In the genomic region with DNA sequence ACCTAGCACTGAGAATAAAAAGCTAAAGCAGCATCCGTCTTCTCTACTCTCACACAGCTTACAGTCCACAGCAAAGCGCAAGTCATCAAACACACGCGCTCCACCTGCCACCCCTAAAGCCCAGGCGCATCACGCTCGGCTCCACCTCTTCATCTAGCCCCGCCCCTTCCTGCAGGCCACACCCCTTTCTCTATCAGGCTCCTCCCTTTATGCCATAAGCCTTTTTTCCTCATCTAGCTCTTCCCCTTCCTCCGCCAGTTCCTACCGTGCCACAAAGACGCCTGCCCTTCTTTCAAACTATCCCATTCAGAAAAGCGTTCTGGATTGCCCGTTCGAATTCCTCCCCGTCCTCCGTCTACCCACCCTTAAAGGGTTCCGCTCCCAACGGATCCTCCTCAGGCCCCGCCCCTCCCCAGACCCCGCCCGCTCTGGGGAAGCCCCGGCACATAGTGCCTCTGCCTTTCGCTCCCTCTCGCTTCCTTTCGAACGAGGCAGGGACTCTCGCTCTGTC, we compare ENCODE assay signal across 8 cellular contexts.
DNase-seq lines count a peak whose midpoint lies in the region; ATAC-seq and TF ChIP-seq lines count a peak whose summit lies in the region.

No MANE protein-coding gene starts in this region.

- TF ChIP-seq CTCF in AG09309 (IDR thresholded peaks at IDR 0.05; ENCODE audit: control insufficient read depth, insufficient read depth, low read depth, low read length, missing control alignments), result no peak
- no peak for TF ChIP-seq CTCF in choroid plexus epithelial cell (conservative IDR thresholded peaks at IDR 0.05; ENCODE audit: low read depth, low read length)

- DNase-seq in AG09309 (ENCODE audit: low read depth), result peak; percentile 14
- peak; percentile 58 for DNase-seq in GM19238 (ENCODE audit: insufficient read length, low spot score)
- DNase-seq in NCI-H345 treated with DMSO at 0.1 percent for 48 hours (lab: John Stamatoyannopoulos, UW; ENCODE audit: unreplicated experiment), result peak; percentile 66
- peak; percentile 79 for DNase-seq in activated CD4-positive, CD25-positive, alpha-beta regulatory T cell treated with anti-CD3 and anti-CD28 coated beads, Interleukin-2, amount 50 U/mL, for 16 hours (ENCODE audit: low read depth, low spot score)
- peak; percentile 87 for DNase-seq in choroid plexus epithelial cell (ENCODE audit: low read depth)
- DNase-seq in left kidney (ENCODE audit: low read depth, low spot score), result peak; percentile 94
- DNase-seq in stimulated activated CD4-positive, alpha-beta T cell treated with anti-CD3 and anti-CD28 coated beads, Interleukin-1b, Interleukin-23, amount 100 ng/mL, for 48 hours, result peak; percentile 89

- peak; percentile 84 for ATAC-seq in HG03354 (IDR thresholded peaks at IDR 0.05; ENCODE audit: poor library complexity, severe bottlenecking, unreplicated experiment)

- H3K4me3 ChIP-seq in AG09309 (ENCODE audit: control insufficient read depth, low read depth, low read length) (peak overlapping the region; percentile 63), choroid plexus epithelial cell (ENCODE audit: low read depth, low read length) (peak overlapping the region; percentile 93)

Comparison
In these comparisons a context has a peak if more than half of its experiments do, and no peak if none do; other contexts are left out.
1. Peak in every context shown above with its lines: DNase-seq, ATAC-seq and H3K4me3 ChIP-seq.
2. DNase-seq: peak in every context shown above with its lines; median percentile 94 in left kidney; 89 in stimulated activated CD4-positive, alpha-beta T cell treated with anti-CD3 and anti-CD28 coated beads, Interleukin-1b, Interleukin-23, amount 100 ng/mL, for 48 hours; 87 in choroid plexus epithelial cell; 79 in activated CD4-positive, CD25-positive, alpha-beta regulatory T cell treated with anti-CD3 and anti-CD28 coated beads, Interleukin-2, amount 50 U/mL, for 16 hours; 66 in NCI-H345 treated with DMSO at 0.1 percent for 48 hours; 58 in GM19238; 14 in AG09309.